ENCODE assay signal across 15 cellular contexts in genomic region chr12:108649126-108649525, GRCh38. TPM values are rescaled to one million over a fixed set of nuclear protein-coding genes. Genes with fewer than 3 reads are reported as not detected.
A peak's percentile ranks its signal among the peaks of the same experiment; 100 is the strongest.
DNase-seq lines count a peak whose midpoint lies in the region; ATAC-seq and TF ChIP-seq lines count a peak whose summit lies in the region.
"Had no signal": no experiment of that assay in that cellular context is flagged by ENCODE, and none has a peak within 500 bp of the region (broad histone marks: within the 10 kb centered on the region; RNA-seq: fewer than 3 reads in every experiment).

No MANE protein-coding gene starts in this region.

- H3K4me3 ChIP-seq in cardiac muscle cell (no peak overlapping the region), adipocyte (ENCODE audit: low read length) (no peak overlapping the region), gastroesophageal sphincter (no peak overlapping the region), tibial artery (no peak overlapping the region), endodermal cell (ENCODE audit: low read length) (no peak overlapping the region)
- H3K4me3 ChIP-seq: BLaER1 treated with 17β-estradiol and CSF1 and Interleukin-3, amounts not matched to agents 10 nM and 100 nM; MG63; psoas muscle had no signal

- H3K27me3 ChIP-seq in cardiac muscle cell (no peaks in the 10 kb centered on the region), adipocyte (replicated peaks; ENCODE audit: control insufficient read depth, insufficient read depth, low read length) (no peaks in the 10 kb centered on the region), gastroesophageal sphincter (no peaks in the 10 kb centered on the region), tibial artery (no peaks in the 10 kb centered on the region), endodermal cell (ENCODE audit: control insufficient read depth, insufficient read depth, low read length, poor library complexity, severe bottlenecking) (no peaks in the 10 kb centered on the region)
- H3K27me3 ChIP-seq: BLaER1 treated with 17β-estradiol and CSF1 and Interleukin-3, amounts not matched to agents 10 nM and 100 nM; MG63 had no signal

- no peak overlapping the region for H3K4me3 Mint-ChIP-seq in endodermal cell
- H3K4me3 Mint-ChIP-seq: activated T-helper 1 cell treated with anti-CD3 and anti-CD28 coated beads, Interleukin-12 subunit alpha, Interleukin-12 subunit beta, Interleukin-2, Interleukin-4 antibody, amounts not matched to agents 30 ng/mL and 10 ng/mL and 1 ng/mL, durations not matched to agents 14 hours and 24 hours and 36 hours had no signal

- H3K27ac ChIP-seq in cardiac muscle cell (peak overlapping the region; percentile 2), gastroesophageal sphincter (peak overlapping the region in 3 of 4 donors; percentile 70 to 78 (median 72)), tibial artery (peak overlapping the region; percentile 15 to 56), endodermal cell (ENCODE audit: low read depth, low read length) (no peak overlapping the region)
- H3K27ac ChIP-seq: BLaER1 treated with 17β-estradiol and CSF1 and Interleukin-3, amounts not matched to agents 10 nM and 100 nM; psoas muscle; WERI-Rb-1 had no signal

- DNase-seq in cardiac muscle cell (ENCODE audit: low read depth in 1 of 2, low spot score in 1 of 2) = no peak
- no peak for DNase-seq in Right ventricle myocardium superior
- peak; percentile 72 for DNase-seq in adipocyte (ENCODE audit: low read depth)
- DNase-seq in tibial artery = no peak
- DNase-seq in NOMO-1 (lab: John Stamatoyannopoulos, UW; ENCODE audit: unreplicated experiment in 2 of 2) = no peak
- no peak for DNase-seq in endodermal cell
- DNase-seq: H7; psoas muscle; stimulated activated CD4-positive, alpha-beta T cell treated with anti-CD3 and anti-CD28 coated beads, Interleukin-2, amount 100 ng/mL, for 48 hours; WERI-Rb-1 had no signal

- no peak overlapping the region for H3K27ac Mint-ChIP-seq in endodermal cell
- H3K27ac Mint-ChIP-seq: activated T-helper 1 cell treated with anti-CD3 and anti-CD28 coated beads, Interleukin-12 subunit alpha, Interleukin-12 subunit beta, Interleukin-2, Interleukin-4 antibody, amounts not matched to agents 30 ng/mL and 10 ng/mL and 1 ng/mL, durations not matched to agents 14 hours and 24 hours and 36 hours had no signal

- no peaks in the 10 kb centered on the region for H3K9me3 Mint-ChIP-seq in endodermal cell
- H3K9me3 Mint-ChIP-seq: activated T-helper 1 cell treated with anti-CD3 and anti-CD28 coated beads, Interleukin-12 subunit alpha, Interleukin-12 subunit beta, Interleukin-2, Interleukin-4 antibody, amounts not matched to agents 30 ng/mL and 10 ng/mL and 1 ng/mL, durations not matched to agents 14 hours and 24 hours and 36 hours had no signal

- H3K9ac ChIP-seq in adipocyte (ENCODE audit: low read length) (no peak overlapping the region), endodermal cell (ENCODE audit: extremely low read depth, low read length, poor library complexity, severe bottlenecking) (no peak overlapping the region)

- intact Hi-C loops in Right ventricle myocardium superior (cut with DNase I) = loop anchor here (10.0 kb wide), 2 partner anchors 306 to 436 kb away; no protein-coding TSS in a partner anchor
- intact Hi-C loops in tibial artery (cut with DNase I; ENCODE audit: low total_unique reads) = no loop called here

- peaks cover 25% of the 10 kb centered on the region for H3K4me1 ChIP-seq in cardiac muscle cell (ENCODE audit: low read depth)
- peaks cover 43% of the 10 kb centered on the region for H3K4me1 ChIP-seq in adipocyte (ENCODE audit: control insufficient read depth, insufficient read depth, low read length)
- H3K4me1 ChIP-seq in gastroesophageal sphincter = peaks cover 2 to 76% (median 13%) of the 10 kb centered on the region in 3 donors
- peaks cover 0 to 50% (median 23%) of the 10 kb centered on the region in 4 donors for H3K4me1 ChIP-seq in tibial artery
- no peaks in the 10 kb centered on the region for H3K4me1 ChIP-seq in endodermal cell (ENCODE audit: control insufficient read depth, insufficient read depth, low read length)

- TF ChIP-seq CTCF in cardiac muscle cell (IDR thresholded peaks at IDR 0.05; ENCODE audit: low read depth, low read length) (no peak), gastroesophageal sphincter (IDR thresholded peaks at IDR 0.05) (no peak), tibial artery (IDR thresholded peaks at IDR 0.05) (no peak), endodermal cell (conservative IDR thresholded peaks at IDR 0.05) (no peak)

- no peaks in the 10 kb centered on the region for H3K27me3 Mint-ChIP-seq in endodermal cell (ENCODE audit: insufficient read depth)

- TF ChIP-seq POLR2A in gastroesophageal sphincter (IDR thresholded peaks at IDR 0.05) = no peak

- peaks cover 19% of the 10 kb centered on the region for H3K4me1 Mint-ChIP-seq in endodermal cell

- H3K9me3 ChIP-seq in cardiac muscle cell (ENCODE audit: low read depth) = no peaks in the 10 kb centered on the region
- no peaks in the 10 kb centered on the region for H3K9me3 ChIP-seq in adipocyte (ENCODE audit: control insufficient read depth, low read length)
- H3K9me3 ChIP-seq in gastroesophageal sphincter = no peaks in the 10 kb centered on the region
- no peaks in the 10 kb centered on the region for H3K9me3 ChIP-seq in tibial artery
- no peaks in the 10 kb centered on the region for H3K9me3 ChIP-seq in endodermal cell (ENCODE audit: control insufficient read depth, low read length)
- H3K9me3 ChIP-seq: BLaER1 treated with 17β-estradiol and CSF1 and Interleukin-3, amounts not matched to agents 10 nM and 100 nM; MG63; psoas muscle had no signal

- no peak for TF ChIP-seq EP300 in gastroesophageal sphincter (IDR thresholded peaks at IDR 0.05)

- H3K36me3 ChIP-seq in cardiac muscle cell (peaks cover 53% of the 10 kb centered on the region), adipocyte (ENCODE audit: control insufficient read depth, insufficient read depth, low read length, severe bottlenecking) (peaks cover 98% of the 10 kb centered on the region), gastroesophageal sphincter (peaks cover 0 to 86% of the 10 kb centered on the region in 2 donors), tibial artery (peaks cover 52 to 62% (median 56%) of the 10 kb centered on the region in 3 donors), endodermal cell (ENCODE audit: control insufficient read depth, insufficient read depth, low read length) (peaks cover 99% of the 10 kb centered on the region)

- peaks cover 62% of the 10 kb centered on the region for H3K36me3 Mint-ChIP-seq in endodermal cell (ENCODE audit: low read depth)

- ATAC-seq in Right ventricle myocardium superior (ENCODE audit: poor library complexity) (no peak), gastroesophageal sphincter (no peak), HG02798 (IDR thresholded peaks at IDR 0.05; ENCODE audit: poor library complexity, unreplicated experiment) (no peak)
- ATAC-seq: psoas muscle had no signal

- WGBS in gastroesophageal sphincter (ENCODE audit: low coverage in 1 of 2), 2 donors = 69 to 82% methylated on average over 4 to 6 of the region's 6 CpGs
- 97 to 100% methylated on average over 4 to 6 of the region's 6 CpGs for WGBS in endodermal cell (ENCODE audit: insufficient coverage in 1 of 2, insufficient read length in 1 of 2), 2 experiments

RNA-seq across cellular contexts. Expression of gene SELPLG, which starts 15.4 kb away (rescaled TPM):
- total RNA-seq in cardiac muscle cell (1.4 and 2.9 TPM in 2 replicates), Right ventricle myocardium superior (4.2 TPM), gastroesophageal sphincter (10 to 100 TPM in 1 of 4 donors, 1 to 10 TPM in 3; 3.6 to 12.4 (median 5.5) TPM), endodermal cell (under 1 TPM in 1 of 2 donors, not detected in 1; 0.13 TPM)
- 2.7 and 3.5 TPM in 2 replicates for polyA plus RNA-seq in cardiac muscle cell
- polyA plus RNA-seq in endodermal cell (2013, experiment 1 of 2) = 0.18 TPM
- 0.46 TPM for polyA plus RNA-seq in endodermal cell (2013, experiment 2 of 2)

RNA-seq across cellular contexts. Expression of gene TMEM119, which starts 51.2 kb away (rescaled TPM):
- total RNA-seq in cardiac muscle cell = 0.48 and 1.7 TPM in 2 replicates
- 0.21 and 1.5 TPM in 2 replicates for polyA plus RNA-seq in cardiac muscle cell
- 0.54 TPM for total RNA-seq in Right ventricle myocardium superior
- total RNA-seq in gastroesophageal sphincter = 1 to 10 TPM; 2.3 to 5.9 (median 4.5) TPM
- under 1 TPM; 0.11 to 0.15 TPM for total RNA-seq in endodermal cell
- polyA plus RNA-seq in endodermal cell (2013, experiment 1 of 2) = 4.3 TPM
- 4.3 TPM for polyA plus RNA-seq in endodermal cell (2013, experiment 2 of 2)
- total RNA-seq: activated T-helper 1 cell treated with anti-CD3 and anti-CD28 coated beads, Interleukin-12 subunit alpha, Interleukin-12 subunit beta, Interleukin-2, Interleukin-4 antibody, amounts not matched to agents 30 ng/mL and 10 ng/mL and 1 ng/mL, durations not matched to agents 14 hours and 24 hours and 36 hours had no signal
